ENCODE assay signal across 14 cellular contexts in genomic region chr9:99513441-99514112, GRCh38.
DNase-seq lines count a peak whose midpoint lies in the region; ATAC-seq and TF ChIP-seq lines count a peak whose summit lies in the region.
"Had no signal": no experiment of that assay in that cellular context is flagged by ENCODE, and none has a peak within 500 bp of the region (broad histone marks: within the 10 kb centered on the region; RNA-seq: fewer than 3 reads in every experiment).

No MANE protein-coding gene starts in this region.

- H3K36me3 ChIP-seq in right lobe of liver, result no peaks in the 10 kb centered on the region
- H3K36me3 ChIP-seq: Peyer's patch had no signal

- H3K36me3 Mint-ChIP-seq in MCF 10A (ENCODE audit: insufficient read depth, unreplicated experiment), result no peaks in the 10 kb centered on the region

- TF ChIP-seq CTCF in right lobe of liver (IDR thresholded peaks at IDR 0.05), result no peak
- TF ChIP-seq CTCF in MCF 10A (IDR thresholded peaks at IDR 0.05; ENCODE audit: unreplicated experiment), result no peak

- WGBS in right lobe of liver (ENCODE audit: insufficient coverage, low coverage, low lambda C conversion rate, missing lambda C conversion rate), result 25% methylated on average over 2 of the region's 2 CpGs

- H3K4me1 ChIP-seq in right lobe of liver, result peaks cover 0 to 7% (median 0%) of the 10 kb centered on the region in 4 donors
- H3K4me1 ChIP-seq: Peyer's patch had no signal

- H3K27ac Mint-ChIP-seq in MCF 10A (ENCODE audit: low read depth, unreplicated experiment), result no peak overlapping the region
- H3K27ac Mint-ChIP-seq: activated naive CD4-positive, alpha-beta T cell treated with anti-CD3 and anti-CD28 coated beads for 36 hours had no signal

- POLR2A ChIA-PET in MCF 10A (lab: Yijun Ruan, JAX), result no interaction called here

- peak overlapping the region in 1 of 3 donors; percentile 5 for H3K27ac ChIP-seq in right lobe of liver
- H3K27ac ChIP-seq: Peyer's patch, VCaP had no signal

- TF ChIP-seq POLR2A in right lobe of liver (IDR thresholded peaks at IDR 0.05), result no peak

- intact Hi-C loops in right lobe of liver (cut with DNase I), result no loop called here
- intact Hi-C loops in MCF 10A (cut with micrococcal nuclease), result no loop called here

- H3K9me3 ChIP-seq in right lobe of liver, result no peaks in the 10 kb centered on the region
- H3K9me3 ChIP-seq: Peyer's patch had no signal

- H3K9me3 Mint-ChIP-seq in MCF 10A (ENCODE audit: unreplicated experiment), result no peaks in the 10 kb centered on the region
- H3K9me3 Mint-ChIP-seq: activated naive CD4-positive, alpha-beta T cell treated with anti-CD3 and anti-CD28 coated beads for 36 hours had no signal

- H3K4me3 Mint-ChIP-seq in MCF 10A (ENCODE audit: unreplicated experiment), result no peak overlapping the region
- H3K4me3 Mint-ChIP-seq: activated naive CD4-positive, alpha-beta T cell treated with anti-CD3 and anti-CD28 coated beads for 36 hours had no signal

- CTCF ChIA-PET in MCF 10A (lab: Yijun Ruan, JAX), result no interaction called here

- H3K27me3 ChIP-seq in right lobe of liver, result no peaks in the 10 kb centered on the region
- H3K27me3 ChIP-seq: Peyer's patch had no signal

- ATAC-seq in GM18867 (IDR thresholded peaks at IDR 0.05; ENCODE audit: unreplicated experiment), result peak; percentile 72
- peak; percentile 61 for ATAC-seq in GM21576 (IDR thresholded peaks at IDR 0.05; ENCODE audit: unreplicated experiment)
- peak; percentile 60 for ATAC-seq in HG03196 (IDR thresholded peaks at IDR 0.05; ENCODE audit: unreplicated experiment)
- peak; percentile 72 to 90 (median 81) for ATAC-seq in right lobe of liver
- ATAC-seq: HCT116 had no signal

- no peak overlapping the region for H3K4me3 ChIP-seq in right lobe of liver
- H3K4me3 ChIP-seq: Peyer's patch had no signal

- H3K4me1 Mint-ChIP-seq in MCF 10A (ENCODE audit: insufficient read depth, unreplicated experiment), result peaks cover 6% of the 10 kb centered on the region

- H3K27me3 Mint-ChIP-seq in MCF 10A (ENCODE audit: insufficient read depth, unreplicated experiment), result no peaks in the 10 kb centered on the region

- BruUV-seq in MCF 10A (replicated peaks; lab: Mats Ljungman, UMichigan), result no TSS peak

- DNase-seq in right lobe of liver (peak in 2 of 3 donors; percentile 19 to 50), NCI-H1417 (lab: John Stamatoyannopoulos, UW) (no peak), NCI-H146 treated with DMSO at 0.1 percent for 48 hours (lab: John Stamatoyannopoulos, UW; ENCODE audit: unreplicated experiment) (no peak), DMS114 treated with DMSO at 0.1 percent for 48 hours (lab: John Stamatoyannopoulos, UW; ENCODE audit: unreplicated experiment) (no peak), MCF 10A (ENCODE audit: unreplicated experiment) (no peak)
- DNase-seq: activated naive CD4-positive, alpha-beta T cell treated with anti-CD3 and anti-CD28 coated beads for 36 hours; DMS53; NCI-H1048; Peyer's patch had no signal

Comparison
In these comparisons a context has a peak if more than half of its experiments do, and no peak if none do; other contexts are left out.
1. DNase-seq: peak in right lobe of liver (2 of 3); none in NCI-H1417 (0 of 3), NCI-H146 treated with DMSO at 0.1 percent for 48 hours (single experiment), DMS114 treated with DMSO at 0.1 percent for 48 hours (single experiment) and MCF 10A (single experiment).
2. Peak in every context shown above with its lines, with median percentiles within 50 percentile points of each other: ATAC-seq.